ENCODE assay signal across 22 cellular contexts in genomic region chr11:125883375-125883774, GRCh38. TPM values are rescaled to one million over a fixed set of nuclear protein-coding genes. Genes with fewer than 3 reads are reported as not detected.
"Had no signal": no experiment of that assay in that cellular context is flagged by ENCODE, and none has a peak within 500 bp of the region (broad histone marks: within the 10 kb centered on the region; RNA-seq: fewer than 3 reads in every experiment).

No MANE protein-coding gene starts in this region.

- ATAC-seq: K562, Panc1, SK-N-SH treated with all-trans-retinoic acid at 6 μM for 48 hours had no signal

- H3K27ac ChIP-seq: HL-60, KMS-11, RWPE1, SJCRH30 had no signal

- FAIRE-seq: HTR-8/SVneo, K562 had no signal

- DNase-seq: Kasumi-1, MM.1S, NCI-H1092 treated with DMSO at 0.1 percent for 48 hours, NCI-H1436, NCI-H187 treated with DMSO at 0.1 percent for 48 hours, NCI-H2029 treated with DMSO at 0.1 percent for 48 hours, NCI-H2171 treated with DMSO at 0.1 percent for 48 hours, NCI-H524, NCI-H526 treated with DMSO at 0.1 percent for 48 hours, NCI-H748 treated with DMSO at 0.1 percent for 48 hours, SHP77, SJCRH30 had no signal

- H3K36me3 ChIP-seq: SJCRH30 had no signal

- H3K4me3 ChIP-seq: K562, SJCRH30 had no signal

- H3K4me1 ChIP-seq: SJCRH30 had no signal

- H3K27me3 ChIP-seq: SJCRH30 had no signal

- H3K9me3 ChIP-seq: SJCRH30 had no signal

RNA-seq across cellular contexts. Expression of gene DDX25, which starts 20.9 kb away (rescaled TPM):
- total RNA-seq: K562, M059J, NCI-H460 had no signal
- polyA plus RNA-seq: K562 had no signal

RNA-seq across cellular contexts. Expression of gene PATE4, which starts 50.3 kb away (rescaled TPM):
- total RNA-seq: K562, M059J, NCI-H460, SJCRH30 had no signal
- polyA plus RNA-seq: IgD-negative memory B cell, K562 had no signal
